ENCODE assay signal across 8 cellular contexts in the genomic region with DNA sequence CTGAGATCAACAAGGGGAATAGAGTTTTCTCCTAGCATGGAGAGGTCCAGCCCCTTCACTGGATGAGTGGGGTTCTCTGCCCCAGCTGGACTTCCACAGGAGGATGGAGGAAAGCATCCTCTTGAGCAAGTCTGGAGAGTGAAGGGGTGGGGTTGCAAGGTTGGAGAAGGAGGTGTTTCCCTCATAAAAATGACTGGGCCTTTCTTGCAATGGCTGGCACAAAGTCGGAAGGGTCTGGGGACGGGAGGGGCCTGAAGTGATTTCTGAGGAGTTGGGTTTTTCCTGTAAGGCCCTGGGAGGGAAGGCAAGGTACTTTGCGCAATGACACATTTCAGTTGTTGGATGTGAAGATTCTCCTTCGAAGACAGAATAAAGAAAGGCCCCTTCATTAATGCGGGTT. TPM values are rescaled to one million over a fixed set of nuclear protein-coding genes. Genes with fewer than 3 reads are reported as not detected.
A peak's percentile ranks its signal among the peaks of the same experiment; 100 is the strongest.
DNase-seq lines count a peak whose midpoint lies in the region; ATAC-seq and TF ChIP-seq lines count a peak whose summit lies in the region.

No MANE protein-coding gene starts in this region.

- H3K36me3 ChIP-seq in heart left ventricle: no peaks in the 10 kb centered on the region

- no peaks in the 10 kb centered on the region for H3K36me3 Mint-ChIP-seq in activated CD8-positive, alpha-beta T cell treated with anti-CD3 and anti-CD28 coated beads for 36 hours (ENCODE audit: low read depth)
- H3K36me3 Mint-ChIP-seq in progenitor cell of endocrine pancreas (ENCODE audit: insufficient read depth): no peaks in the 10 kb centered on the region

- peaks cover 23% of the 10 kb centered on the region for H3K4me1 Mint-ChIP-seq in activated CD8-positive, alpha-beta T cell treated with anti-CD3 and anti-CD28 coated beads for 36 hours (ENCODE audit: low read depth)
- H3K4me1 Mint-ChIP-seq in progenitor cell of endocrine pancreas (ENCODE audit: low read depth): peaks cover 16% of the 10 kb centered on the region

- intact Hi-C loops in activated CD8-positive, alpha-beta T cell treated with anti-CD3 and anti-CD28 coated beads for 36 hours (cut with micrococcal nuclease): loop anchor here (10.0 kb wide), 1 partner anchor 64 kb away; no protein-coding TSS in a partner anchor
- intact Hi-C loops in heart left ventricle (cut with DNase I): no loop called here

- peak overlapping the region; percentile 40 to 93 (median 73) for H3K4me3 ChIP-seq in heart left ventricle

- H3K9me3 ChIP-seq in heart left ventricle: no peaks in the 10 kb centered on the region

- peaks cover 2% of the 10 kb centered on the region for H3K9me3 Mint-ChIP-seq in activated CD8-positive, alpha-beta T cell treated with anti-CD3 and anti-CD28 coated beads for 36 hours
- peaks cover 8% of the 10 kb centered on the region for H3K9me3 Mint-ChIP-seq in progenitor cell of endocrine pancreas (ENCODE audit: low read depth)

- DNase-seq in Caki2 (ENCODE audit: low read depth): peak; percentile 37
- no peak for DNase-seq in activated CD8-positive, alpha-beta T cell treated with anti-CD3 and anti-CD28 coated beads for 36 hours
- DNase-seq in heart left ventricle: peak in 1 of 5 donors; percentile 26
- no peak for DNase-seq in progenitor cell of endocrine pancreas (ENCODE audit: low spot score, unreplicated experiment)
- no peak for DNase-seq in NCI-H1436 (lab: John Stamatoyannopoulos, UW)
- DNase-seq in NOMO-1 treated with DMSO at 0.1 percent for 48 hours (lab: John Stamatoyannopoulos, UW; ENCODE audit: unreplicated experiment): no peak
- no peak for DNase-seq in MV-4-11 (lab: John Stamatoyannopoulos, UW)

- POLR2A ChIA-PET in activated CD8-positive, alpha-beta T cell treated with anti-CD3 and anti-CD28 coated beads for 36 hours (lab: Charles Lee): no interaction called here

- no peak for TF ChIP-seq POLR2A in heart left ventricle (IDR thresholded peaks at IDR 0.05)

- in situ Hi-C loops in Caki2 (cut with HindIII; ENCODE audit: low pct_unique_long_range_greater_than_20kb, low sequenced_read_pairs): no loop called here

- H3K27me3 Mint-ChIP-seq in activated CD8-positive, alpha-beta T cell treated with anti-CD3 and anti-CD28 coated beads for 36 hours: peaks cover 17% of the 10 kb centered on the region
- H3K27me3 Mint-ChIP-seq in progenitor cell of endocrine pancreas: no peaks in the 10 kb centered on the region

- H3K27ac ChIP-seq in heart left ventricle: peak overlapping the region; percentile 70 to 95 (median 86)

- CTCF ChIA-PET in activated CD8-positive, alpha-beta T cell treated with anti-CD3 and anti-CD28 coated beads for 36 hours (lab: Charles Lee): interaction anchor here (0.9 to 1.3 kb wide), 2 partner anchors 11 to 304 kb away, joined by 3 to 5 read pairs; no protein-coding TSS in a partner anchor

- ATAC-seq in activated CD8-positive, alpha-beta T cell treated with anti-CD3 and anti-CD28 coated beads for 36 hours: no peak
- ATAC-seq in heart left ventricle: no peak
- ATAC-seq in GM19351 (IDR thresholded peaks at IDR 0.05; ENCODE audit: unreplicated experiment): no peak

- 35 to 45% (median 40%) methylated on average over 5 of the region's 5 CpGs for WGBS in heart left ventricle, 4 donors

- TF ChIP-seq CTCF in activated CD8-positive, alpha-beta T cell treated with anti-CD3 and anti-CD28 coated beads for 36 hours (IDR thresholded peaks at IDR 0.05): no peak
- TF ChIP-seq CTCF in heart left ventricle (IDR thresholded peaks at IDR 0.05) (no peak), progenitor cell of endocrine pancreas (IDR thresholded peaks at IDR 0.05; ENCODE audit: unreplicated experiment) (no peak)

- no peaks in the 10 kb centered on the region for H3K27me3 ChIP-seq in heart left ventricle

- H3K4me1 ChIP-seq in heart left ventricle: peaks cover 0 to 39% (median 19%) of the 10 kb centered on the region in 12 donors

- no peak overlapping the region for H3K27ac Mint-ChIP-seq in activated CD8-positive, alpha-beta T cell treated with anti-CD3 and anti-CD28 coated beads for 36 hours
- H3K27ac Mint-ChIP-seq in progenitor cell of endocrine pancreas: peak overlapping the region; percentile 93

- peak overlapping the region; percentile 79 for H3K4me3 Mint-ChIP-seq in activated CD8-positive, alpha-beta T cell treated with anti-CD3 and anti-CD28 coated beads for 36 hours
- peak overlapping the region; percentile 87 for H3K4me3 Mint-ChIP-seq in progenitor cell of endocrine pancreas (ENCODE audit: low read depth)

RNA-seq across cellular contexts. Expression of a gene that starts 0.9 kb away (rescaled TPM):
- total RNA-seq in Caki2 (2014; rRNA removed; shearing (Covaris generic); ENCODE audit: low replicate concordance): 1.9 and 2.9 TPM in 2 replicates
- total RNA-seq in activated CD8-positive, alpha-beta T cell treated with anti-CD3 and anti-CD28 coated beads for 36 hours: 1 to 10 TPM; 1.4 to 1.7 TPM
- total RNA-seq in heart left ventricle (10 to 100 TPM in 2 of 9 donors, 1 to 10 TPM in 7; 2.3 to 13.8 (median 7.2) TPM), progenitor cell of endocrine pancreas (24.3 and 24.7 TPM in 2 replicates)
- 1 to 10 TPM; 1.4 to 1.8 TPM for polyA plus RNA-seq in heart left ventricle
